40 cellular contexts compared by ENCODE assay signal in the genomic region with DNA sequence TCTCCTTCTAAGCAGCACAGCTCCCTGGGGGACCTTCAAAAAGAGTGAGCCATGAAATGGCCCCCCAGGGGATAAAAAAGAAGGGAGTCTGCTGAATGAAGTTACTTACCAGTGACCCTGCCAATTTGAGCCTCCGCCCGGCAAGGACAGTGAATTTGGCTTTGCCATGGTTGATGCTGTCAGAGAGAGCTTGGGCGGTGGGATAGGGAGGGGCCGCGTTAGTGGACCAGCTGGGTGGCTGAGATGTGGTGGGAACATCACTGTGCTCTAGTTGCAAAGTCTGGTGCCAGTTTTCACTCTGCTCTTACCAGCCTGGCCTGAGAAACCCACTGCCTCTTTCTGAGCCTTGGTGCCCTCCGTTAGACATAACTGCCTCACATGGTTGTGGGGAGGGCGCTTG.
"Had no signal": no experiment of that assay in that cellular context is flagged by ENCODE, and none has a peak within 500 bp of the region (broad histone marks: within the 10 kb centered on the region; RNA-seq: fewer than 3 reads in every experiment).

No MANE protein-coding gene starts in this region.

- H3K36me3 Mint-ChIP-seq: activated naive CD4-positive, alpha-beta T cell treated with anti-CD3 and anti-CD28 coated beads, Interleukin-2, amount 10 ng/mL, durations not matched to agents 7 days and 5 days; activated naive CD4-positive, alpha-beta T cell treated with anti-CD3 and anti-CD28 coated beads, Interleukin-2, amount 50 U/mL, for 72 hours; activated naive CD8-positive, alpha-beta T cell; activated naive CD8-positive, alpha-beta T cell treated with anti-CD3 and anti-CD28 coated beads for 36 hours; brain had no signal

- H3K27me3 ChIP-seq: adrenal gland, ascending aorta, brain microvascular endothelial cell, breast epithelium, cardiac muscle cell had no signal

- DNase-seq: activated effector memory CD4-positive, alpha-beta T cell treated with anti-CD3 and anti-CD28 coated beads, Interleukin-2, amount 50 U/mL, for 16 hours; activated effector memory CD4-positive, alpha-beta T cell treated with Interleukin-2 at 50 U/mL for 16 hours; activated gamma-delta T cell; activated gamma-delta T cell treated with Interleukin-2 at 50 U/mL for 16 hours; activated naive CD4-positive, alpha-beta T cell; activated naive CD4-positive, alpha-beta T cell treated with anti-CD3 and anti-CD28 coated beads for 36 hours; activated naive CD4-positive, alpha-beta T cell treated with anti-CD3 and anti-CD28 coated beads, Interleukin-2, amount 10 ng/mL, durations not matched to agents 7 days and 5 days; activated naive CD4-positive, alpha-beta T cell treated with anti-CD3 and anti-CD28 coated beads, Interleukin-2, amount 50 U/mL, for 16 hours; activated naive CD4-positive, alpha-beta T cell treated with Interleukin-2 at 50 U/mL for 16 hours; activated naive CD8-positive, alpha-beta T cell treated with anti-CD3 and anti-CD28 coated beads for 36 hours; activated naive CD8-positive, alpha-beta T cell treated with anti-CD3 and anti-CD28 coated beads, Interleukin-2, amount 10 ng/mL, durations not matched to agents 7 days and 5 days; activated naive CD8-positive, alpha-beta T cell treated with anti-CD3 and anti-CD28 coated beads, Interleukin-2, amount 50 U/mL, for 24 hours; activated T-cell treated with anti-CD3 and anti-CD28 coated beads, Interleukin-2, amount 50 U/mL, for 1 hour; activated T-cell treated with anti-CD3 and anti-CD28 coated beads, Interleukin-2, amount 50 U/mL, for 24 hours; activated T-cell treated with anti-CD3 and anti-CD28 coated beads, Interleukin-2, amount 50 U/mL, for 4 hours; activated T-cell treated with anti-CD3 and anti-CD28 coated beads, Interleukin-2, amount 50 U/mL, for 48 hours; activated T-cell treated with anti-CD3 and anti-CD28 coated beads, Interleukin-2, amount 50 U/mL, for 72 hours; adrenal gland; amniotic stem cell; amygdala; anterior cingulate cortex; aorta; body of pancreas; brain microvascular endothelial cell; caudate nucleus; central memory CD4-positive, alpha-beta T cell; cerebellar nuclear complex had no signal

- FAIRE-seq: astrocyte, bronchial epithelial cell had no signal

- H3K4me3 ChIP-seq: adrenal gland, ascending aorta, body of pancreas, breast epithelium, cardiac muscle cell had no signal

- ATAC-seq: activated naive CD4-positive, alpha-beta T cell treated with anti-CD3 and anti-CD28 coated beads, Interleukin-2, amount 50 U/mL, for 72 hours; activated naive CD8-positive, alpha-beta T cell treated with anti-CD3 and anti-CD28 coated beads, Interleukin-2, amount 50 U/mL, for 24 hours; activated T-cell treated with anti-CD3 and anti-CD28 coated beads, Interleukin-2, amount 50 U/mL, for 4 hours; activated T-cell treated with anti-CD3 and anti-CD28 coated beads, Interleukin-2, amount 50 U/mL, for 72 hours; activated T-helper 17 cell treated with anti-CD3 and anti-CD28 coated beads, Interleukin-2, amount 50 U/mL, for 72 hours; body of pancreas had no signal

- H3K36me3 ChIP-seq: adrenal gland, ascending aorta, brain microvascular endothelial cell, breast epithelium, cardiac muscle cell had no signal

- H3K4me1 Mint-ChIP-seq: activated naive CD8-positive, alpha-beta T cell treated with anti-CD3 and anti-CD28 coated beads for 36 hours; activated T-helper 17 cell treated with anti-CD3 and anti-CD28 coated beads, Interleukin-2, amount 50 U/mL, for 72 hours; central memory CD8-positive, alpha-beta T cell had no signal

- H3K27me3 Mint-ChIP-seq: activated naive CD4-positive, alpha-beta T cell treated with anti-CD3 and anti-CD28 coated beads, Interleukin-2, amount 50 U/mL, for 24 hours; activated naive CD8-positive, alpha-beta T cell; activated naive CD8-positive, alpha-beta T cell treated with anti-CD3 and anti-CD28 coated beads for 36 hours; activated T-cell treated with anti-CD3 and anti-CD28 coated beads, Interleukin-2, amount 50 U/mL, for 24 hours; activated T-helper 17 cell treated with anti-CD3 and anti-CD28 coated beads, Interleukin-2, amount 50 U/mL, for 72 hours had no signal

- H3K4me1 ChIP-seq: adrenal gland, ascending aorta, body of pancreas, breast epithelium had no signal

- H3K4me3 Mint-ChIP-seq: activated naive CD4-positive, alpha-beta T cell treated with anti-CD3 and anti-CD28 coated beads for 36 hours; activated naive CD4-positive, alpha-beta T cell treated with anti-CD3 and anti-CD28 coated beads, Interleukin-2, amount 10 ng/mL, durations not matched to agents 7 days and 5 days; activated naive CD4-positive, alpha-beta T cell treated with anti-CD3 and anti-CD28 coated beads, Interleukin-2, amount 50 U/mL, for 24 hours; activated naive CD8-positive, alpha-beta T cell; activated naive CD8-positive, alpha-beta T cell treated with anti-CD3 and anti-CD28 coated beads for 36 hours; activated naive CD8-positive, alpha-beta T cell treated with anti-CD3 and anti-CD28 coated beads, Interleukin-2, amount 10 ng/mL, durations not matched to agents 7 days and 5 days; activated naive CD8-positive, alpha-beta T cell treated with anti-CD3 and anti-CD28 coated beads, Interleukin-2, amount 50 U/mL, for 24 hours; activated T-cell treated with anti-CD3 and anti-CD28 coated beads, Interleukin-2, amount 50 U/mL, for 24 hours; activated T-cell treated with anti-CD3 and anti-CD28 coated beads, Interleukin-2, amount 50 U/mL, for 4 hours; activated T-cell treated with anti-CD3 and anti-CD28 coated beads, Interleukin-2, amount 50 U/mL, for 72 hours; activated T-helper 1 cell treated with anti-CD3 and anti-CD28 coated beads, Interleukin-12 subunit alpha, Interleukin-12 subunit beta, Interleukin-2, Interleukin-4 antibody, amounts not matched to agents 30 ng/mL and 10 ng/mL and 1 ng/mL, durations not matched to agents 14 hours and 24 hours and 36 hours; activated T-helper 17 cell treated with anti-CD3 and anti-CD28 coated beads, Interleukin-2, amount 50 U/mL, for 72 hours; brain; central memory CD8-positive, alpha-beta T cell had no signal

- H3K9me3 ChIP-seq: adrenal gland, ascending aorta, body of pancreas, breast epithelium had no signal

- H3K27ac Mint-ChIP-seq: activated naive CD4-positive, alpha-beta T cell treated with anti-CD3 and anti-CD28 coated beads for 36 hours; activated naive CD4-positive, alpha-beta T cell treated with anti-CD3 and anti-CD28 coated beads, Interleukin-2, amount 10 ng/mL, durations not matched to agents 7 days and 5 days; activated naive CD4-positive, alpha-beta T cell treated with anti-CD3 and anti-CD28 coated beads, Interleukin-2, amount 50 U/mL, for 24 hours; activated naive CD4-positive, alpha-beta T cell treated with anti-CD3 and anti-CD28 coated beads, Interleukin-2, amount 50 U/mL, for 72 hours; activated naive CD8-positive, alpha-beta T cell; activated naive CD8-positive, alpha-beta T cell treated with anti-CD3 and anti-CD28 coated beads for 36 hours; activated naive CD8-positive, alpha-beta T cell treated with anti-CD3 and anti-CD28 coated beads, Interleukin-2, amount 10 ng/mL, durations not matched to agents 7 days and 5 days; activated naive CD8-positive, alpha-beta T cell treated with anti-CD3 and anti-CD28 coated beads, Interleukin-2, amount 50 U/mL, for 24 hours; activated T-cell treated with anti-CD3 and anti-CD28 coated beads, Interleukin-2, amount 50 U/mL, for 24 hours; activated T-cell treated with anti-CD3 and anti-CD28 coated beads, Interleukin-2, amount 50 U/mL, for 72 hours; activated T-helper 1 cell treated with anti-CD3 and anti-CD28 coated beads, Interleukin-12 subunit alpha, Interleukin-12 subunit beta, Interleukin-2, Interleukin-4 antibody, amounts not matched to agents 30 ng/mL and 10 ng/mL and 1 ng/mL, durations not matched to agents 14 hours and 24 hours and 36 hours; activated T-helper 17 cell treated with anti-CD3 and anti-CD28 coated beads, Interleukin-2, amount 50 U/mL, for 72 hours; activated T-helper 2 cell treated with anti-CD3 and anti-CD28 coated beads, Interferon-gamma antibody, Interleukin-2, Interleukin-4, amounts not matched to agents 10 μg/mL and 5 μg/mL and 100 μg/mL, durations not matched to agents 14 hours and 24 hours and 36 hours; brain had no signal

- H3K9me3 Mint-ChIP-seq: activated naive CD4-positive, alpha-beta T cell treated with anti-CD3 and anti-CD28 coated beads for 36 hours; activated naive CD4-positive, alpha-beta T cell treated with anti-CD3 and anti-CD28 coated beads, Interleukin-2, amount 10 ng/mL, durations not matched to agents 7 days and 5 days; activated naive CD4-positive, alpha-beta T cell treated with anti-CD3 and anti-CD28 coated beads, Interleukin-2, amount 50 U/mL, for 24 hours; activated naive CD8-positive, alpha-beta T cell treated with anti-CD3 and anti-CD28 coated beads, Interleukin-2, amount 10 ng/mL, durations not matched to agents 7 days and 5 days; activated naive CD8-positive, alpha-beta T cell treated with anti-CD3 and anti-CD28 coated beads, Interleukin-2, amount 50 U/mL, for 24 hours; activated T-cell treated with anti-CD3 and anti-CD28 coated beads, Interleukin-2, amount 50 U/mL, for 24 hours; activated T-cell treated with anti-CD3 and anti-CD28 coated beads, Interleukin-2, amount 50 U/mL, for 4 hours; activated T-helper 1 cell treated with anti-CD3 and anti-CD28 coated beads, Interleukin-12 subunit alpha, Interleukin-12 subunit beta, Interleukin-2, Interleukin-4 antibody, amounts not matched to agents 30 ng/mL and 10 ng/mL and 1 ng/mL, durations not matched to agents 14 hours and 24 hours and 36 hours; activated T-helper 17 cell treated with anti-CD3 and anti-CD28 coated beads, Interleukin-2, amount 50 U/mL, for 72 hours; activated T-helper 2 cell treated with anti-CD3 and anti-CD28 coated beads, Interferon-gamma antibody, Interleukin-2, Interleukin-4, amounts not matched to agents 10 μg/mL and 5 μg/mL and 100 μg/mL, durations not matched to agents 14 hours and 24 hours and 36 hours; brain; central memory CD8-positive, alpha-beta T cell had no signal

- H3K27ac ChIP-seq: adrenal gland, ascending aorta, body of pancreas, brain microvascular endothelial cell, breast epithelium, cardiac muscle cell had no signal
